ENCODE assay signal across 19 cellular contexts in genomic region chr9:87682085-87682484, GRCh38. TPM values are rescaled to one million over a fixed set of nuclear protein-coding genes. Genes with fewer than 3 reads are reported as not detected.
DNase-seq lines count a peak whose midpoint lies in the region; TF ChIP-seq lines count a peak whose summit lies in the region.
"Had no signal": no experiment of that assay in that cellular context is flagged by ENCODE, and none has a peak within 500 bp of the region (broad histone marks: within the 10 kb centered on the region; RNA-seq: fewer than 3 reads in every experiment).

No MANE protein-coding gene starts in this region.

- no peak overlapping the region for H3K4me3 ChIP-seq in coronary artery
- H3K4me3 ChIP-seq: Peyer's patch had no signal

- no peak overlapping the region for H3K4me3 Mint-ChIP-seq in progenitor cell of endocrine pancreas (ENCODE audit: low read depth)
- no peak overlapping the region for H3K4me3 Mint-ChIP-seq in immature natural killer cell
- H3K4me3 Mint-ChIP-seq: CD4-positive, CD25-positive, alpha-beta regulatory T cell had no signal

- H3K27ac ChIP-seq in coronary artery = no peak overlapping the region
- H3K27ac ChIP-seq: Peyer's patch had no signal

- H3K36me3 Mint-ChIP-seq in progenitor cell of endocrine pancreas (ENCODE audit: insufficient read depth) (peaks cover 17% of the 10 kb centered on the region), immature natural killer cell (no peaks in the 10 kb centered on the region)
- H3K36me3 Mint-ChIP-seq: CD4-positive, CD25-positive, alpha-beta regulatory T cell had no signal

- H3K27me3 Mint-ChIP-seq in progenitor cell of endocrine pancreas = no peaks in the 10 kb centered on the region
- H3K27me3 Mint-ChIP-seq in immature natural killer cell (ENCODE audit: low read depth in 3 of 3) = peaks cover 2 to 4% (median 4%) of the 10 kb centered on the region in 3 donors

- TF ChIP-seq CTCF in coronary artery (IDR thresholded peaks at IDR 0.05) = no peak
- no peak for TF ChIP-seq CTCF in progenitor cell of endocrine pancreas (IDR thresholded peaks at IDR 0.05; ENCODE audit: unreplicated experiment)

- H3K4me1 Mint-ChIP-seq in progenitor cell of endocrine pancreas (ENCODE audit: low read depth) (peaks cover 3% of the 10 kb centered on the region), immature natural killer cell (peaks cover 7 to 8% of the 10 kb centered on the region in 2 donors)

- H3K27ac Mint-ChIP-seq in progenitor cell of endocrine pancreas (peak overlapping the region; percentile 77), immature natural killer cell (no peak overlapping the region)
- H3K27ac Mint-ChIP-seq: CD4-positive, CD25-positive, alpha-beta regulatory T cell had no signal

- no peaks in the 10 kb centered on the region for H3K9me3 Mint-ChIP-seq in progenitor cell of endocrine pancreas (ENCODE audit: low read depth)
- H3K9me3 Mint-ChIP-seq in immature natural killer cell = no peaks in the 10 kb centered on the region

- DNase-seq in activated CD8-positive, alpha-beta memory T cell treated with anti-CD3 and anti-CD28 coated beads for 24 hours = peak; percentile 30
- DNase-seq in activated CD8-positive, alpha-beta memory T cell treated with anti-CD3 and anti-CD28 coated beads, Interleukin-2, amount 50 U/mL, for 4 hours = no peak
- DNase-seq in coronary artery (ENCODE audit: low spot score) = peak; percentile 28
- peak; percentile 38 for DNase-seq in islet precursor cell
- no peak for DNase-seq in progenitor cell of endocrine pancreas (ENCODE audit: low spot score, unreplicated experiment)
- DNase-seq in immature natural killer cell = no peak
- DNase-seq in cortex of kidney (lab: John Stamatoyannopoulos, UW) = no peak
- no peak for DNase-seq in NCI-H82 (lab: John Stamatoyannopoulos, UW)
- DNase-seq: BE2C; CD4-positive, CD25-positive, alpha-beta regulatory T cell; COR-L47; GDM1; GOT3; NCI-H1417 treated with DMSO at 0.1 percent for 48 hours; NCI-H187 treated with DMSO at 0.1 percent for 48 hours; NCI-H446; NCI-H526 treated with DMSO at 0.1 percent for 48 hours; NK-92 treated with Interleukin-12 subunit alpha and Interleukin-12 subunit beta, amount 100 ng/mL, for 24 hours; Peyer's patch had no signal

RNA-seq across cellular contexts. Expression of gene CTSL, which starts 43.8 kb away (rescaled TPM):
- 38.6 and 47.5 TPM in 2 replicates for total RNA-seq in progenitor cell of endocrine pancreas
- polyA plus RNA-seq in immature natural killer cell = under 1 TPM in 1 of 3 donors, not detected in 2; 0.49 TPM

Comparison
In these comparisons a context has a peak if more than half of its experiments do, and no peak if none do; other contexts are left out.
1. DNase-seq: peak in activated CD8-positive, alpha-beta memory T cell treated with anti-CD3 and anti-CD28 coated beads for 24 hours (single experiment), coronary artery (single experiment) and islet precursor cell (single experiment); none in activated CD8-positive, alpha-beta memory T cell treated with anti-CD3 and anti-CD28 coated beads, Interleukin-2, amount 50 U/mL, for 4 hours (single experiment), progenitor cell of endocrine pancreas (single experiment), immature natural killer cell (0 of 3), cortex of kidney (single experiment) and NCI-H82 (single experiment).